ENCODE assay signal across 8 cellular contexts in the genomic region with DNA sequence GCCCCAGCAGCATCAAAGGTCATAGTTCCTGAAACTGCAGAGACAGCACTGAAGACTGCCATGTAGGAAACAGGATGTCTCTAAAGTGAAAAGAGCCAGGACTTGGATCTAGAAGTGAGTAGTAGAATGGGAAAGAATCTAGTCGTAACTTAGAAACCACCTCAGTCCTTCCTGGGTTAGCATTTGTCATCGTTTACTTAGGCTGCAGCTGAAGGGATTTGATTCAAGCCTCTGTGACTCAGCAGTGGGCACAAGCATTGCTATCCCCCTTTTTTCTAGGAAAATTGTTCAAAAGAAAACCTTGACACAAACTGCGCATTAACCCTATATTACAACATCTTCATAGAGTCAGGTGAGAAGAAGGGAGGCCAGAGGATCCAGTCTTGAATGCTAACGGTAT. TPM values are rescaled to one million over a fixed set of nuclear protein-coding genes. Genes with fewer than 3 reads are reported as not detected.
"Had no signal": no experiment of that assay in that cellular context is flagged by ENCODE, and none has a peak within 500 bp of the region (broad histone marks: within the 10 kb centered on the region; RNA-seq: fewer than 3 reads in every experiment).

No MANE protein-coding gene starts in this region.

RNA-seq across cellular contexts. Expression of a gene that starts 11.8 kb away (rescaled TPM):
- total RNA-seq: activated CD4-positive, alpha-beta T cell treated with anti-CD3 and anti-CD28 coated beads, Interleukin-2, amount 10 ng/mL, durations not matched to agents 7 days and 5 days; activated T-cell treated with anti-CD3 and anti-CD28 coated beads, Interleukin-2, amount 50 U/mL, for 4 hours; astrocyte; M059J; RPMI7951; SJCRH30; T-helper 1 cell treated with Interleukin-12 subunit alpha and Interleukin-12 subunit beta and Interleukin-4 antibody, amounts not matched to agents 30 ng/mL and 1 ng/mL, for 36 hours; T-helper 2 cell treated with Interferon-gamma antibody and Interleukin-4, amounts not matched to agents 100 ng/mL and 5 ng/mL, for 36 hours had no signal
